ENCODE assay signal across 8 cellular contexts in genomic region chr18:63788447-63789096, GRCh38. TPM values are rescaled to one million over a fixed set of nuclear protein-coding genes. Genes with fewer than 3 reads are reported as not detected.
DNase-seq lines count a peak whose midpoint lies in the region; ATAC-seq and TF ChIP-seq lines count a peak whose summit lies in the region.

No MANE protein-coding gene starts in this region.

- no peaks in the 10 kb centered on the region for H3K27me3 ChIP-seq in hepatocyte

- peak overlapping the region in 1 of 2 donors; percentile 53 for H3K27ac Mint-ChIP-seq in stimulated activated naive CD8-positive, alpha-beta T cell treated with anti-CD3 and anti-CD28 coated beads, Interleukin-15, amount 100 ng/mL, for 72 hours

- H3K9me2 ChIP-seq in hepatocyte (replicated peaks; ENCODE audit: insufficient read depth), result no peaks in the 10 kb centered on the region

- no peak overlapping the region for H2AFZ ChIP-seq in hepatocyte

- no peaks in the 10 kb centered on the region for H3K4me1 ChIP-seq in hepatocyte (ENCODE audit: insufficient read depth)

- no peak overlapping the region for H3K4me2 ChIP-seq in hepatocyte

- no peaks in the 10 kb centered on the region for H4K20me1 ChIP-seq in hepatocyte (ENCODE audit: insufficient read depth, poor library complexity, severe bottlenecking)

- H3K9me3 ChIP-seq in hepatocyte (ENCODE audit: low read depth), result no peaks in the 10 kb centered on the region

- no peaks in the 10 kb centered on the region for H3K9me3 Mint-ChIP-seq in stimulated activated naive CD8-positive, alpha-beta T cell treated with anti-CD3 and anti-CD28 coated beads, Interleukin-15, amount 100 ng/mL, for 72 hours

- 89% methylated on average over 3 of the region's 3 CpGs for WGBS in hepatocyte (ENCODE audit: low lambda C conversion rate, missing lambda C conversion rate)

- no peaks in the 10 kb centered on the region for H3K27me3 Mint-ChIP-seq in stimulated activated naive CD8-positive, alpha-beta T cell treated with anti-CD3 and anti-CD28 coated beads, Interleukin-15, amount 100 ng/mL, for 72 hours

- ATAC-seq in HG03558 (IDR thresholded peaks at IDR 0.05; ENCODE audit: extremely low read depth, unreplicated experiment), result peak; percentile 49
- peak; percentile 100 for ATAC-seq in stimulated activated naive CD8-positive, alpha-beta T cell treated with anti-CD3 and anti-CD28 coated beads, Interleukin-15, amount 100 ng/mL, for 72 hours

- H3K79me2 ChIP-seq in hepatocyte, result no peaks in the 10 kb centered on the region

- no peak overlapping the region for H3K27ac ChIP-seq in hepatocyte

- no peaks in the 10 kb centered on the region for H3K4me1 Mint-ChIP-seq in stimulated activated naive CD8-positive, alpha-beta T cell treated with anti-CD3 and anti-CD28 coated beads, Interleukin-15, amount 100 ng/mL, for 72 hours

- no peak for TF ChIP-seq CTCF in hepatocyte (IDR thresholded peaks at IDR 0.05; ENCODE audit: poor library complexity)
- TF ChIP-seq CTCF in GM10266 (IDR thresholded peaks at IDR 0.05; ENCODE audit: control insufficient read depth, insufficient read depth, low read depth, missing control alignments), result no peak

- no peak overlapping the region for H3K4me3 Mint-ChIP-seq in stimulated activated naive CD8-positive, alpha-beta T cell treated with anti-CD3 and anti-CD28 coated beads, Interleukin-15, amount 100 ng/mL, for 72 hours

- no peak overlapping the region for H3K4me3 ChIP-seq in hepatocyte

- peak; percentile 59 for DNase-seq in GM04503 (ENCODE audit: low read depth)
- DNase-seq in activated CD4-positive, alpha-beta T cell treated with anti-CD3 and anti-CD28 coated beads, Interleukin-2, amount 50 U/mL, for 48 hours, result peak; percentile 52 to 64
- DNase-seq in glomerular endothelial cell (ENCODE audit: extremely low read depth, low read depth, low spot score), result peak; percentile 52
- DNase-seq in stimulated activated naive CD8-positive, alpha-beta T cell treated with anti-CD3 and anti-CD28 coated beads, Interleukin-15, amount 100 ng/mL, for 72 hours, result peak; percentile 17 to 60
- no peak for DNase-seq in NCI-H1092 (lab: John Stamatoyannopoulos, UW)
- DNase-seq in hepatocyte (ENCODE audit: low spot score), result no peak
- DNase-seq in GM10266 (ENCODE audit: extremely low spot score), result no peak

- H3K36me3 ChIP-seq in hepatocyte (replicated peaks; ENCODE audit: insufficient read depth, low read depth), result no peaks in the 10 kb centered on the region

RNA-seq across cellular contexts. Expression of gene SERPINB7, which starts 13.4 kb away (rescaled TPM):
- 0.58 and 0.82 TPM in 2 replicates for total RNA-seq in glomerular endothelial cell
- 0.10 and 0.36 TPM in 2 replicates for total RNA-seq in hepatocyte
- polyA plus RNA-seq in hepatocyte, result 0.77 and 1.9 TPM in 2 replicates

Comparison
In these comparisons a context has a peak if more than half of its experiments do, and no peak if none do; other contexts are left out.
1. DNase-seq: peak in GM04503 (single experiment), activated CD4-positive, alpha-beta T cell treated with anti-CD3 and anti-CD28 coated beads, Interleukin-2, amount 50 U/mL, for 48 hours (2 of 2), glomerular endothelial cell (single experiment) and stimulated activated naive CD8-positive, alpha-beta T cell treated with anti-CD3 and anti-CD28 coated beads, Interleukin-15, amount 100 ng/mL, for 72 hours (2 of 2); none in NCI-H1092 (single experiment), hepatocyte (single experiment) and GM10266 (single experiment).